ENCODE assay signal across 8 cellular contexts in genomic region chr15:85689729-85690128, GRCh38.
A peak's percentile ranks its signal among the peaks of the same experiment; 100 is the strongest.
DNase-seq lines count a peak whose midpoint lies in the region; ATAC-seq, FAIRE-seq and TF ChIP-seq lines count a peak whose summit lies in the region.

No MANE protein-coding gene starts in this region.

- H3K27ac ChIP-seq in H1 (ENCODE audit: low read depth, low read length) (peak overlapping the region; percentile 51), muscle layer of colon (ENCODE audit: low read depth, low read length) (no peak overlapping the region), testis (peak overlapping the region; percentile 31 to 87)

- H3K4me3 ChIP-seq in H1 (ENCODE audit: extremely low read depth in 1 of 4, insufficient read depth in 2 of 4, low read depth in 3 of 4, low read length in 4 of 4) (peak overlapping the region in 1 of 4 experiments; percentile 37; a peak in 3 of 8 replicates), muscle layer of colon (ENCODE audit: low read depth in 1 of 2, low read length in 2 of 2) (peak overlapping the region; percentile 13 to 46), testis (peak overlapping the region; percentile 5)

- intact Hi-C loops in testis (cut with DNase I; ENCODE audit: low total_unique reads): no loop called here

- peak overlapping the region; percentile 54 for H4K5ac ChIP-seq in H1 (ENCODE audit: insufficient read length, low read depth, low read length)

- CTCF ChIA-PET in H1 (lab: Charles Lee; ENCODE audit: partially characterized antibody): interaction anchor here (0.6 to 1.4 kb wide), 3 partner anchors 15 to 192 kb away, joined by 3 read pairs; no protein-coding TSS in a partner anchor

- H3K56ac ChIP-seq in H1 (replicated peaks; ENCODE audit: insufficient read length, low read depth, low read length): no peak overlapping the region

- H3K23ac ChIP-seq in H1 (ENCODE audit: insufficient read length): no peak overlapping the region

- no peak for TF ChIP-seq EP300 in H1 (IDR thresholded peaks at IDR 0.05; ENCODE audit: borderline replicate concordance in 1 of 2, low read depth in 2 of 2, low read length in 2 of 2)

- no peak overlapping the region for H2BK20ac ChIP-seq in H1 (ENCODE audit: low read length)

- TF ChIP-seq CTCF in H1 (IDR thresholded peaks at IDR 0.05; ENCODE audit: control extremely low read depth in 1 of 3, insufficient read depth in 1 of 3, low read depth in 1 of 3, low read length in 3 of 3): no peak
- no peak for TF ChIP-seq CTCF in testis (IDR thresholded peaks at IDR 0.05)

- H3K18ac ChIP-seq in H1 (ENCODE audit: extremely low read depth, low read length): peak overlapping the region; percentile 63; the same call in 1 of the 2 replicates

- WGBS in H1 (ENCODE audit: extremely low coverage in 1 of 2, insufficient coverage in 1 of 2, insufficient read length in 1 of 2, insufficient replicate concordance in 2 of 2, low coverage in 1 of 2, low lambda C conversion rate in 2 of 2, missing lambda C conversion rate in 1 of 2), 2 experiments: 26% methylated on average over 9 of the region's 9 CpGs; no CpG with 5 or more reads in 1 of the 2 experiments
- 13 to 23% methylated on average over 9 of the region's 9 CpGs for WGBS in testis, 2 donors

- H3K23me2 ChIP-seq in H1 (ENCODE audit: low read depth, low read length): no peaks in the 10 kb centered on the region; the same call in 1 of the 2 replicates

- peak overlapping the region; percentile 31; the same call in 1 of the 2 replicates for H4K8ac ChIP-seq in H1 (ENCODE audit: extremely low read depth, insufficient read depth, low read length)

- H2BK15ac ChIP-seq in H1 (ENCODE audit: low read length): no peak overlapping the region

- H2BK12ac ChIP-seq in H1 (ENCODE audit: low read depth, low read length): no peak overlapping the region

- H4K91ac ChIP-seq in H1 (replicated peaks; ENCODE audit: insufficient read length, low read length): no peak overlapping the region

- FAIRE-seq in H1 (lab: Jason Lieb, UNC): peak; percentile 71

- no peak for TF ChIP-seq RAD21 in H1 (IDR thresholded peaks at IDR 0.05 in 1 of 2, conservative IDR thresholded peaks at IDR 0.05 in 1 of 2; ENCODE audit: low read depth in 2 of 2, low read length in 2 of 2)

- H3K27me3 ChIP-seq in H1 (replicated peaks in 1 of 4; ENCODE audit: control insufficient read depth in 3 of 4, extremely low read depth in 1 of 4, insufficient read depth in 3 of 4, low read length in 3 of 4) (no peaks in the 10 kb centered on the region), muscle layer of colon (ENCODE audit: control insufficient read depth in 1 of 2, insufficient read depth in 2 of 2, low read length in 2 of 2) (no peaks in the 10 kb centered on the region), testis (no peaks in the 10 kb centered on the region)

- H2BK5ac ChIP-seq in H1 (ENCODE audit: low read depth, low read length): no peak overlapping the region

- 0 out of 7 replicates have a peak overlapping the region, but pooled peaks of 2 of the 4 experiments have one; percentile 30 to 43 for H3K9ac ChIP-seq in H1 (replicated peaks in 1 of 4; ENCODE audit: extremely low read depth in 1 of 4, low read depth in 3 of 4, low read length in 3 of 4)
- peak overlapping the region; percentile 37 for H3K9ac ChIP-seq in muscle layer of colon (ENCODE audit: low read length)

- no peaks in the 10 kb centered on the region for H3K79me2 ChIP-seq in H1 (ENCODE audit: control insufficient read depth in 1 of 2, insufficient read depth in 2 of 2, low read length in 2 of 2)

- no peaks in the 10 kb centered on the region for H4K20me1 ChIP-seq in H1 (replicated peaks in 1 of 2; ENCODE audit: control insufficient read depth in 1 of 2, insufficient read depth in 2 of 2, low read length in 2 of 2)

- no peaks in the 10 kb centered on the region for H3K79me1 ChIP-seq in H1 (ENCODE audit: low read depth, low read length)

- POLR2A ChIA-PET in H1 (lab: Charles Lee; ENCODE audit: partially characterized antibody): no interaction called here

- 0 out of 2 replicates have a peak overlapping the region, but pooled peaks have one; percentile 73 for H2AFZ ChIP-seq in H1 (ENCODE audit: low read length)

- peak in 1 of 2 experiments; percentile 23; a peak in 1 of 3 replicates for TF ChIP-seq POLR2A in H1 (IDR thresholded peaks at IDR 0.05; ENCODE audit: control extremely low read depth in 1 of 2, low read depth in 2 of 2, low read length in 2 of 2)
- TF ChIP-seq POLR2A in testis (IDR thresholded peaks at IDR 0.05): no peak

- DNase-seq in activated CD4-positive, alpha-beta T cell treated with anti-CD3 and anti-CD28 coated beads, Interleukin-2, amount 50 U/mL, for 4 hours: peak; percentile 52 to 53
- peak; percentile 52 to 59 for DNase-seq in H1 (ENCODE audit: low read depth in 1 of 2, low spot score in 2 of 2)
- DNase-seq in testis: peak; percentile 75
- no peak for DNase-seq in SW 1271 (lab: John Stamatoyannopoulos, UW)
- DNase-seq in SW480 (ENCODE audit: low spot score): no peak

- peak overlapping the region; percentile 53 to 59; a peak in 3 of 4 replicates for H3K4me2 ChIP-seq in H1 (ENCODE audit: insufficient read depth in 1 of 2, low read depth in 2 of 2, low read length in 2 of 2)

- no peaks in the 10 kb centered on the region for H3K9me3 ChIP-seq in H1 (ENCODE audit: insufficient read depth in 2 of 2, low read depth in 1 of 2, low read length in 1 of 2)
- H3K9me3 ChIP-seq in muscle layer of colon (ENCODE audit: low read length): no peaks in the 10 kb centered on the region
- H3K9me3 ChIP-seq in testis: no peaks in the 10 kb centered on the region

- ATAC-seq in GM19043 (IDR thresholded peaks at IDR 0.05; ENCODE audit: low read depth, unreplicated experiment) (peak; percentile 33), HG03469 (IDR thresholded peaks at IDR 0.05; ENCODE audit: unreplicated experiment) (peak; percentile 26)

- no peak overlapping the region for H2AK5ac ChIP-seq in H1 (ENCODE audit: low read depth, low read length)

- H3K14ac ChIP-seq in H1 (ENCODE audit: insufficient read length): no peak overlapping the region

- H3K36me3 ChIP-seq in H1 (ENCODE audit: control insufficient read depth in 2 of 4, insufficient read depth in 4 of 4, low read length in 3 of 4): peaks cover 3 to 26% (median 9%) of the 10 kb centered on the region in 4 experiments; a peak in 7 of 8 replicates
- peaks cover 62% of the 10 kb centered on the region for H3K36me3 ChIP-seq in muscle layer of colon (ENCODE audit: insufficient read depth, low read length)
- no peaks in the 10 kb centered on the region for H3K36me3 ChIP-seq in testis (ENCODE audit: low read depth, missing control alignments)

- H2BK120ac ChIP-seq in H1 (replicated peaks; ENCODE audit: low read depth, low read length): no peak overlapping the region

- peaks cover 0 to 6% (median 6%) of the 10 kb centered on the region in 4 experiments; a peak in 4 of 7 replicates for H3K4me1 ChIP-seq in H1 (replicated peaks in 1 of 4; ENCODE audit: control insufficient read depth in 3 of 4, insufficient read depth in 4 of 4, low read length in 3 of 4)
- H3K4me1 ChIP-seq in muscle layer of colon (ENCODE audit: insufficient read depth, low read length): peaks cover 22% of the 10 kb centered on the region
- peaks cover 42% of the 10 kb centered on the region for H3K4me1 ChIP-seq in testis

- H3K4ac ChIP-seq in H1 (replicated peaks; ENCODE audit: insufficient read length, low read depth, low read length): no peak overlapping the region

TF ChIP-seq in H1, 55 proteins besides CTCF, POLR2A, EP300 and RAD21:
- no peak for TF ChIP-seq NRF1 (IDR thresholded peaks at IDR 0.05; ENCODE audit: low read depth, low read length)
- peak; percentile 46; the same call in 1 of the 2 replicates for TF ChIP-seq POLR2AphosphoS5 (IDR thresholded peaks at IDR 0.05; ENCODE audit: low read depth, low read length)
- no peak for TF ChIP-seq RFX5 (IDR thresholded peaks at IDR 0.05; ENCODE audit: borderline replicate concordance, low read depth, low read length)
- no peak for TF ChIP-seq SAP30 (IDR thresholded peaks at IDR 0.05; ENCODE audit: insufficient read depth, insufficient replicate concordance, low read length)
- peak; percentile 55; the same call in 1 of the 2 replicates for TF ChIP-seq MAX (IDR thresholded peaks at IDR 0.05)
- TF ChIP-seq RXRA (IDR thresholded peaks at IDR 0.05; ENCODE audit: insufficient read depth, low read depth, low read length): no peak
- 0 out of 2 replicates have a peak, but pooled peaks have one; percentile 46 for TF ChIP-seq TAF1 (IDR thresholded peaks at IDR 0.05; ENCODE audit: low read depth, low read length)
- no peak for TF ChIP-seq ASH2L (IDR thresholded peaks at IDR 0.05; ENCODE audit: low read length)
TF ChIP-seq in H1: peak in this region for 3.

Comparison
In these comparisons a context has a peak if more than half of its experiments do, and no peak if none do; other contexts are left out.
1. DNase-seq: peak in activated CD4-positive, alpha-beta T cell treated with anti-CD3 and anti-CD28 coated beads, Interleukin-2, amount 50 U/mL, for 4 hours (2 of 2), H1 (2 of 2) and testis (single experiment); none in SW 1271 (0 of 2) and SW480 (single experiment).